ENCODE assay signal across 8 cellular contexts in the genomic region with DNA sequence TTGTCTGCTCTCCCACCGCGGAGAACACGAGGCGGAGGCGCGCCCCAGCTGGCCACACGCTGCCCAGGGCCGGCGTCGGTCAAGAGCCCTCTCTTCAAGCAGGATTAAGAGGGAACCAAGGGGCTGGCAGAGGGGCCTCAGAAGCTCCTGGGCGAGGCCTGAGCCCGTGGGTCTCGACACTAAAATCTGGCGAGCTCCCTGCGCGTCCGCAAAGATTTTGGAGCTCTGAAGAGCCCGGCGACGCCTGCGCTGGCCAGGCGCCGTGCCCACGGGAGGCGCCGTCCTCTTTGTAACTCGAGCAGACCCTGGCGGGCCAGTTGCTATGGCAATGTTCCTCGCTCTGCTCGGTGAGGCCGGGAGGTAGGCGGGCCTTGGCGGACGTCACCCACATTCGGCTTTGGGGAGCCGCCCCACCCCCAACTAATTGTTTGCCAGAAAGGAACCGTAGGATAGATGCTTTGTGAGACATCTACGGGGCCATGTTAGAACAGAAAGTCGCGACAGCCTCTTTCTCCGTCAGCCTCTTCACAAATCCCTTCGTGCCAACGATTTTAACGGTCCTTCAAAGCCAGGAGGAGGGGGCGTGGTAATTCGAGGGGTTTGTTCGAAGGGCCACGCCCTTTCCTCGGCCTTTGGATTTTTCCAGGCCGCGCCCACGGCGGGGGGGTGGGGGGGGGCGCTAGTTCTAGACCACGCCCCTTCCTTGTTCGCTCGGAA. TPM values are rescaled to one million over a fixed set of nuclear protein-coding genes. Genes with fewer than 3 reads are reported as not detected.
DNase-seq lines count a peak whose midpoint lies in the region; ATAC-seq and TF ChIP-seq lines count a peak whose summit lies in the region.

No MANE protein-coding gene starts in this region.

- intact Hi-C loops in activated CD4-positive, alpha-beta T cell treated with anti-CD3 and anti-CD28 coated beads for 36 hours (cut with DNase I, micrococcal nuclease), result loop anchor here (1.0 to 5.0 kb wide), 10 partner anchors 28 to 819 kb away; a partner anchor contains a TSS

- H3K4me1 Mint-ChIP-seq in activated CD4-positive, alpha-beta T cell treated with anti-CD3 and anti-CD28 coated beads for 36 hours, result peaks cover 34% of the 10 kb centered on the region

- peak overlapping the region; percentile 99 for H3K27ac ChIP-seq in layer of hippocampus (ENCODE audit: low read depth, low read length)

- CTCF ChIA-PET in activated CD4-positive, alpha-beta T cell treated with anti-CD3 and anti-CD28 coated beads for 36 hours (lab: Charles Lee), result interaction anchor here (0.6 to 0.9 kb wide), 3 partner anchors 19 to 204 kb away, joined by 3 to 4 read pairs (median 3); no protein-coding TSS in a partner anchor

- H3K27me3 ChIP-seq in layer of hippocampus (ENCODE audit: control insufficient read depth, insufficient read depth, low read length), result no peaks in the 10 kb centered on the region

- H3K27me3 Mint-ChIP-seq in activated CD4-positive, alpha-beta T cell treated with anti-CD3 and anti-CD28 coated beads for 36 hours, result no peaks in the 10 kb centered on the region

- peaks cover 31% of the 10 kb centered on the region for H3K36me3 Mint-ChIP-seq in activated CD4-positive, alpha-beta T cell treated with anti-CD3 and anti-CD28 coated beads for 36 hours (ENCODE audit: low read depth)

- no peak for TF ChIP-seq CTCF in choroid plexus epithelial cell (conservative IDR thresholded peaks at IDR 0.05; ENCODE audit: low read depth, low read length)

- H3K27ac Mint-ChIP-seq in activated CD4-positive, alpha-beta T cell treated with anti-CD3 and anti-CD28 coated beads for 36 hours, result peak overlapping the region; percentile 98

- H3K4me3 ChIP-seq in choroid plexus epithelial cell (ENCODE audit: low read depth, low read length), result peak overlapping the region; percentile 71

- no peaks in the 10 kb centered on the region for H3K9me3 Mint-ChIP-seq in activated CD4-positive, alpha-beta T cell treated with anti-CD3 and anti-CD28 coated beads for 36 hours (ENCODE audit: low read depth)

- ATAC-seq in GM19035 (IDR thresholded peaks at IDR 0.05; ENCODE audit: unreplicated experiment) (peak; percentile 67), HG03342 (IDR thresholded peaks at IDR 0.05; ENCODE audit: unreplicated experiment) (peak; percentile 66)
- peak; percentile 59 for ATAC-seq in activated CD4-positive, alpha-beta T cell treated with anti-CD3 and anti-CD28 coated beads for 36 hours

- peak; percentile 93 for DNase-seq in AG20443 (ENCODE audit: low spot score)
- DNase-seq in NCI-H446 treated with DMSO at 0.1 percent for 48 hours (lab: John Stamatoyannopoulos, UW), result peak; percentile 94
- peak; percentile 90 for DNase-seq in activated CD4-positive, alpha-beta T cell treated with anti-CD3 and anti-CD28 coated beads for 36 hours
- peak; percentile 98 for DNase-seq in choroid plexus epithelial cell (ENCODE audit: low read depth)
- DNase-seq in stimulated activated CD4-positive, alpha-beta T cell treated with anti-CD3 and anti-CD28 coated beads, Interleukin-1b, Interleukin-23, amount 100 ng/mL, for 24 hours (ENCODE audit: low read depth in 4 of 4, low spot score in 1 of 4), result peak; percentile 49 to 80 (median 66)

- H3K4me3 Mint-ChIP-seq in activated CD4-positive, alpha-beta T cell treated with anti-CD3 and anti-CD28 coated beads for 36 hours, result peak overlapping the region; percentile 99

- POLR2A ChIA-PET in activated CD4-positive, alpha-beta T cell treated with anti-CD3 and anti-CD28 coated beads for 36 hours (lab: Charles Lee), result interaction anchor here (0.6 to 1.3 kb wide), 6 partner anchors 11 to 420 kb away, joined by 3 to 7 read pairs (median 4); no protein-coding TSS in a partner anchor

RNA-seq across cellular contexts. Expression of a gene that starts 0.7 kb away (rescaled TPM):
- 10 to 100 TPM; 61.8 to 78.1 TPM for total RNA-seq in activated CD4-positive, alpha-beta T cell treated with anti-CD3 and anti-CD28 coated beads for 36 hours

RNA-seq across cellular contexts. Expression of a gene that starts 7.3 kb away (rescaled TPM):
- under 1 TPM in 1 of 2 experiments, not detected in 1; 0.14 TPM for total RNA-seq in activated CD4-positive, alpha-beta T cell treated with anti-CD3 and anti-CD28 coated beads for 36 hours

Comparison
In these comparisons a context has a peak if more than half of its experiments do, and no peak if none do; other contexts are left out.
1. Peak in every context shown above with its lines: DNase-seq, ATAC-seq, H3K4me3 ChIP-seq and H3K27ac ChIP-seq.